18 cellular contexts compared by ENCODE assay signal in genomic region chr22:26563022-26563421, GRCh38. TPM values are rescaled to one million over a fixed set of nuclear protein-coding genes. Genes with fewer than 3 reads are reported as not detected.
A peak's percentile ranks its signal among the peaks of the same experiment; 100 is the strongest.
DNase-seq lines count a peak whose midpoint lies in the region; ATAC-seq and TF ChIP-seq lines count a peak whose summit lies in the region.
"Had no signal": no experiment of that assay in that cellular context is flagged by ENCODE, and none has a peak within 500 bp of the region (broad histone marks: within the 10 kb centered on the region; RNA-seq: fewer than 3 reads in every experiment).

No MANE protein-coding gene starts in this region.

- H3K9ac ChIP-seq in HUES64 (ENCODE audit: low read depth, low read length): no peak overlapping the region

- H3K9me3 ChIP-seq in HUES64 (ENCODE audit: insufficient read depth, low read depth, low read length): no peaks in the 10 kb centered on the region

- peaks cover 44% of the 10 kb centered on the region for H3K4me1 ChIP-seq in HUES64 (ENCODE audit: insufficient read depth, low read length)

- peaks cover 2% of the 10 kb centered on the region for H3K4me1 Mint-ChIP-seq in activated CD4-positive, alpha-beta T cell treated with anti-CD3 and anti-CD28 coated beads for 36 hours
- H3K4me1 Mint-ChIP-seq in activated T-helper 17 cell treated with anti-CD3 and anti-CD28 coated beads, Interleukin-2, amount 50 U/mL, for 72 hours: peaks cover 3% of the 10 kb centered on the region
- H3K4me1 Mint-ChIP-seq in naive thymus-derived CD8-positive, alpha-beta T cell: peaks cover 39 to 86% (median 76%) of the 10 kb centered on the region in 4 donors

- H3K27ac ChIP-seq in HUES64 (ENCODE audit: low read depth, low read length): peak overlapping the region; percentile 23; the same call in 1 of the 2 replicates
- H3K27ac ChIP-seq: PC-9 had no signal

- POLR2A ChIA-PET in activated CD4-positive, alpha-beta T cell treated with anti-CD3 and anti-CD28 coated beads for 36 hours (lab: Charles Lee): no interaction called here
- POLR2A ChIA-PET in naive thymus-derived CD8-positive, alpha-beta T cell (lab: Charles Lee): no interaction called here

- no peak for TF ChIP-seq CTCF in GM13976 (IDR thresholded peaks at IDR 0.05; ENCODE audit: borderline replicate concordance, control extremely low read depth, extremely low read depth, insufficient read depth, missing control alignments)

- no peak overlapping the region for H3K4me3 Mint-ChIP-seq in activated CD4-positive, alpha-beta T cell treated with anti-CD3 and anti-CD28 coated beads for 36 hours
- no peak overlapping the region for H3K4me3 Mint-ChIP-seq in activated T-helper 17 cell treated with anti-CD3 and anti-CD28 coated beads, Interleukin-2, amount 50 U/mL, for 72 hours
- no peak overlapping the region for H3K4me3 Mint-ChIP-seq in naive thymus-derived CD8-positive, alpha-beta T cell
- H3K4me3 Mint-ChIP-seq: memory B cell had no signal

- intact Hi-C loops in activated CD4-positive, alpha-beta T cell treated with anti-CD3 and anti-CD28 coated beads for 36 hours (cut with DNase I, micrococcal nuclease): no loop called here

- ATAC-seq in activated CD4-positive, alpha-beta T cell treated with anti-CD3 and anti-CD28 coated beads for 36 hours: no peak
- ATAC-seq in activated T-helper 17 cell treated with anti-CD3 and anti-CD28 coated beads, Interleukin-2, amount 50 U/mL, for 72 hours (replicated peaks): no peak
- ATAC-seq in naive thymus-derived CD8-positive, alpha-beta T cell: peak in 1 of 2 donors; percentile 44
- ATAC-seq: sciatic nerve had no signal

- no peak overlapping the region for H3K4me3 ChIP-seq in HUES64 (ENCODE audit: low read length)
- H3K4me3 ChIP-seq: PC-9 had no signal

- no peak overlapping the region for H3K27ac Mint-ChIP-seq in activated CD4-positive, alpha-beta T cell treated with anti-CD3 and anti-CD28 coated beads for 36 hours
- H3K27ac Mint-ChIP-seq in activated T-helper 17 cell treated with anti-CD3 and anti-CD28 coated beads, Interleukin-2, amount 50 U/mL, for 72 hours: peak overlapping the region; percentile 43
- H3K27ac Mint-ChIP-seq in naive thymus-derived CD8-positive, alpha-beta T cell: peak overlapping the region; percentile 53 to 85 (median 69)
- H3K27ac Mint-ChIP-seq: memory B cell had no signal

- in situ Hi-C loops in GM13976 (cut with MboI; ENCODE audit: low sequenced_read_pairs, unreplicated experiment): no loop called here

- H3K36me3 Mint-ChIP-seq in activated CD4-positive, alpha-beta T cell treated with anti-CD3 and anti-CD28 coated beads for 36 hours (ENCODE audit: low read depth): no peaks in the 10 kb centered on the region
- H3K36me3 Mint-ChIP-seq in activated T-helper 17 cell treated with anti-CD3 and anti-CD28 coated beads, Interleukin-2, amount 50 U/mL, for 72 hours (ENCODE audit: low read depth): no peaks in the 10 kb centered on the region
- peaks cover 0 to 37% (median 0%) of the 10 kb centered on the region in 3 donors for H3K36me3 Mint-ChIP-seq in naive thymus-derived CD8-positive, alpha-beta T cell

- no peaks in the 10 kb centered on the region for H3K27me3 ChIP-seq in HUES64 (ENCODE audit: insufficient read depth, low read length)
- H3K27me3 ChIP-seq: dorsolateral prefrontal cortex had no signal

- H3K9me3 Mint-ChIP-seq in activated CD4-positive, alpha-beta T cell treated with anti-CD3 and anti-CD28 coated beads for 36 hours (ENCODE audit: low read depth): no peaks in the 10 kb centered on the region
- H3K9me3 Mint-ChIP-seq in activated T-helper 17 cell treated with anti-CD3 and anti-CD28 coated beads, Interleukin-2, amount 50 U/mL, for 72 hours: no peaks in the 10 kb centered on the region
- no peaks in the 10 kb centered on the region for H3K9me3 Mint-ChIP-seq in naive thymus-derived CD8-positive, alpha-beta T cell
- H3K9me3 Mint-ChIP-seq: memory B cell had no signal

- DNase-seq in activated CD4-positive, alpha-beta T cell treated with anti-CD3 and anti-CD28 coated beads for 36 hours: peak; percentile 20
- no peak for DNase-seq in activated CD4-positive, alpha-beta T cell treated with anti-CD3 and anti-CD28 coated beads for 4 hours
- DNase-seq in naive thymus-derived CD8-positive, alpha-beta T cell: peak in 3 of 10 donors; percentile 5 to 33 (median 29)
- no peak for DNase-seq in NCI-H1092 treated with DMSO at 0.1 percent for 48 hours (lab: John Stamatoyannopoulos, UW)
- no peak for DNase-seq in amniotic stem cell (lab: John Stamatoyannopoulos, UW)
- no peak for DNase-seq in GM13976 (ENCODE audit: low spot score)
- DNase-seq: activated T-cell treated with anti-CD3 and anti-CD28 coated beads, Interleukin-2, amount 50 U/mL, for 1 hour; COR-L47; dorsolateral prefrontal cortex; NCI-H1417 treated with DMSO at 0.1 percent for 48 hours; NCI-H345; PC-9; stimulated activated CD4-positive, alpha-beta T cell treated with anti-CD3 and anti-CD28 coated beads, Interleukin-2, amount 100 ng/mL, for 48 hours had no signal

- 78% methylated on average over 5 of the region's 5 CpGs for WGBS in HUES64

- CTCF ChIA-PET in activated CD4-positive, alpha-beta T cell treated with anti-CD3 and anti-CD28 coated beads for 36 hours (lab: Charles Lee): interaction anchor here (0.5 kb wide), 1 partner anchor 57 kb away, joined by 3 read pairs; no protein-coding TSS in a partner anchor

- no peaks in the 10 kb centered on the region for H3K27me3 Mint-ChIP-seq in activated CD4-positive, alpha-beta T cell treated with anti-CD3 and anti-CD28 coated beads for 36 hours
- H3K27me3 Mint-ChIP-seq in activated T-helper 17 cell treated with anti-CD3 and anti-CD28 coated beads, Interleukin-2, amount 50 U/mL, for 72 hours: no peaks in the 10 kb centered on the region
- H3K27me3 Mint-ChIP-seq in naive thymus-derived CD8-positive, alpha-beta T cell: no peaks in the 10 kb centered on the region
- H3K27me3 Mint-ChIP-seq: memory B cell had no signal

- peaks cover 10% of the 10 kb centered on the region; the same call in 1 of the 2 replicates for H3K36me3 ChIP-seq in HUES64 (ENCODE audit: insufficient read depth, low read length)

RNA-seq across cellular contexts. Expression of gene TPST2, which starts 26.9 kb away (rescaled TPM):
- 10 to 100 TPM; 17.4 to 18.3 TPM for total RNA-seq in activated CD4-positive, alpha-beta T cell treated with anti-CD3 and anti-CD28 coated beads for 36 hours
- 34.5 TPM for polyA plus RNA-seq in HUES64 (2013, experiment 1 of 2)
- 35.2 TPM for polyA plus RNA-seq in HUES64 (2013, experiment 2 of 2)
- 10 to 100 TPM; 23.2 to 27.5 TPM for total RNA-seq in activated T-helper 17 cell treated with anti-CD3 and anti-CD28 coated beads, Interleukin-2, amount 50 U/mL, for 72 hours
- total RNA-seq in naive thymus-derived CD8-positive, alpha-beta T cell: 10 to 100 TPM; 40.8 to 43.2 TPM
- polyA plus RNA-seq in naive thymus-derived CD8-positive, alpha-beta T cell: 100 to 1,000 TPM in 2 of 3 donors, 10 to 100 TPM in 1; 87.9 to 134 (median 126) TPM

RNA-seq across cellular contexts. Expression of gene TFIP11, which starts 50.7 kb away (rescaled TPM):
- total RNA-seq in activated CD4-positive, alpha-beta T cell treated with anti-CD3 and anti-CD28 coated beads for 36 hours: 10 to 100 TPM; 36.5 to 41.7 TPM
- 17.7 TPM for polyA plus RNA-seq in HUES64 (2013, experiment 1 of 2)
- 17.1 TPM for polyA plus RNA-seq in HUES64 (2013, experiment 2 of 2)
- 10 to 100 TPM; 44.8 to 50.4 TPM for total RNA-seq in activated T-helper 17 cell treated with anti-CD3 and anti-CD28 coated beads, Interleukin-2, amount 50 U/mL, for 72 hours
- total RNA-seq in naive thymus-derived CD8-positive, alpha-beta T cell: 10 to 100 TPM; 56.2 to 67.8 TPM
- polyA plus RNA-seq in naive thymus-derived CD8-positive, alpha-beta T cell: 10 to 100 TPM; 15.3 to 33.9 (median 22.3) TPM

RNA-seq across cellular contexts. Expression of gene CRYBB1, which starts 54.8 kb away (rescaled TPM):
- not detected for total RNA-seq in activated CD4-positive, alpha-beta T cell treated with anti-CD3 and anti-CD28 coated beads for 36 hours
- polyA plus RNA-seq in HUES64 (2013, experiment 1 of 2): 4.6 TPM
- polyA plus RNA-seq in HUES64 (2013, experiment 2 of 2): 3.0 TPM
- total RNA-seq in activated T-helper 17 cell treated with anti-CD3 and anti-CD28 coated beads, Interleukin-2, amount 50 U/mL, for 72 hours: not detected
- total RNA-seq in naive thymus-derived CD8-positive, alpha-beta T cell: not detected
- not detected for polyA plus RNA-seq in naive thymus-derived CD8-positive, alpha-beta T cell
- total RNA-seq: H4, PC-9 had no signal

RNA-seq across cellular contexts. Expression of gene CRYBA4, which starts 58.7 kb away (rescaled TPM):
- total RNA-seq in activated CD4-positive, alpha-beta T cell treated with anti-CD3 and anti-CD28 coated beads for 36 hours: not detected
- polyA plus RNA-seq in HUES64 (2013, experiment 1 of 2): 1.3 TPM
- polyA plus RNA-seq in HUES64 (2013, experiment 2 of 2): 0.95 TPM
- total RNA-seq in activated T-helper 17 cell treated with anti-CD3 and anti-CD28 coated beads, Interleukin-2, amount 50 U/mL, for 72 hours: 1 to 10 TPM in 1 of 2 donors, not detected in 1; 1.2 TPM
- not detected for total RNA-seq in naive thymus-derived CD8-positive, alpha-beta T cell
- polyA plus RNA-seq in naive thymus-derived CD8-positive, alpha-beta T cell: under 1 TPM in 1 of 3 donors, not detected in 2; 0.43 TPM
- total RNA-seq: H4, PC-9, sciatic nerve had no signal
